1 cellular context compared by ENCODE assay signal in the genomic region with DNA sequence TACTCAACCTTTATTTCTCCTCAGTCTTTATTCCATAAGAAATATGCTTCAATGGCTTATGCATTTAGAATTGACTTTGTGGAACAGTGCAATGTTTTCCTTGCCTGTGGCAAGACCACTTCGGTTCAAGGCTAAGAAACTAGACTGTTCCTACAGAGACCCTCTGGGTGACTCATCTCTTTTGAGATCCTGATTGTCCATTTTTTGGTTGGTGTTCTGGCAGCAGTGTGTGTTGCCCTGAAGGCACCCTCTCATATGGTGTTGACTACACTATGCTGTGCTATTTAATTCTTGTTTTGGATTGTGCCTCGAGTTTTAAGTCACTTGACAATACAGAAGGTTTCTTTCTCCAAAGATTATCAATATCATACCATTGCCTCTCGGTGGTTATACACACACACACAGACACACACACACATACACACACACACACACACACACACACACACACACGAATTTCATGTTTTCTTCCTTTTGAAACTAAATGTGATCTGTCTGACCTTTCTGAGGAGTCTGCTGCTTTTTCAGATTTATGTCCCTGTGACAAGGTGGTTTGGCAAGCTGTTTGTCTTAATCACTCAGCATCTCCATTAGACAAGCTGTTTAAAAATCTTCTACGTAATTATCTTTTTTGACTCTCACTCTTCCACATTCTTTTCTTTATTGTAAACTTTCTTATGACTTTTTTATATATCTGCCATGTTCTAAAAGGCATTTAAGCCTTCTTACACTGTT.
A peak's percentile ranks its signal among the peaks of the same experiment; 100 is the strongest.
TF ChIP-seq lines count a peak whose summit lies in the region.

No MANE protein-coding gene starts in this region.

TF ChIP-seq in K562, 482 proteins besides CTCF, POLR2A, EP300 and RAD21 (continued from another document):
- TF ChIP-seq, protein P1, sequence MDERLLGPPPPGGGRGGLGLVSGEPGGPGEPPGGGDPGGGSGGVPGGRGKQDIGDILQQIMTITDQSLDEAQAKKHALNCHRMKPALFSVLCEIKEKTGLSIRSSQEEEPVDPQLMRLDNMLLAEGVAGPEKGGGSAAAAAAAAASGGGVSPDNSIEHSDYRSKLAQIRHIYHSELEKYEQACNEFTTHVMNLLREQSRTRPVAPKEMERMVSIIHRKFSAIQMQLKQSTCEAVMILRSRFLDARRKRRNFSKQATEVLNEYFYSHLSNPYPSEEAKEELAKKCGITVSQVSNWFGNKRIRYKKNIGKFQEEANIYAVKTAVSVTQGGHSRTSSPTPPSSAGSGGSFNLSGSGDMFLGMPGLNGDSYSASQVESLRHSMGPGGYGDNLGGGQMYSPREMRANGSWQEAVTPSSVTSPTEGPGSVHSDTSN (CRISPR knock-in tag; IDR thresholded peaks at IDR 0.05; ENCODE audit: low read depth), result no peak
- TF ChIP-seq, protein P1 (tag; conservative IDR thresholded peaks at IDR 0.05; ENCODE audit: low read depth), result peak; percentile 91
